Comparison of ENCODE assay signal across 1 cellular context in genomic region chr20:3786665-3787639, GRCh38.
TF ChIP-seq lines count a peak whose summit lies in the region.

Gene CENPB, minus strand, starts transcription at chr20:3786740. Its CDS starts 257 bp downstream, at chr20:3786483.

TF ChIP-seq in H1, 55 proteins besides CTCF, POLR2A, EP300 and RAD21:
- no peak for TF ChIP-seq CBX5 (IDR thresholded peaks at IDR 0.05; ENCODE audit: low read depth, low read length)
- no peak for TF ChIP-seq TBP (IDR thresholded peaks at IDR 0.05; ENCODE audit: low read depth, low read length)
- TF ChIP-seq MAX (IDR thresholded peaks at IDR 0.05), result peak; percentile 31; the same call in 1 of the 2 replicates
- TF ChIP-seq SP2 (IDR thresholded peaks at IDR 0.05; ENCODE audit: low read length), result no peak
- no peak for TF ChIP-seq NANOG (IDR thresholded peaks at IDR 0.05; ENCODE audit: insufficient read depth, low read depth, low read length, poor library complexity, severe bottlenecking)
- TF ChIP-seq KDM1A (IDR thresholded peaks at IDR 0.05; ENCODE audit: borderline replicate concordance, low read length), result no peak
- peak; percentile 92 for TF ChIP-seq CHD2 (IDR thresholded peaks at IDR 0.05; ENCODE audit: low read length)
- TF ChIP-seq SUZ12 (IDR thresholded peaks at IDR 0.05; ENCODE audit: low read length), result no peak
- no peak for TF ChIP-seq RNF2 (IDR thresholded peaks at IDR 0.05; ENCODE audit: borderline replicate concordance, low read depth, low read length, missing control alignments, poor library complexity, severe bottlenecking)
- no peak for TF ChIP-seq SIRT6 (IDR thresholded peaks at IDR 0.05; ENCODE audit: low read length)
- TF ChIP-seq SP1 (IDR thresholded peaks at IDR 0.05; ENCODE audit: low read depth, low read length), result no peak
- no peak for TF ChIP-seq JUND (IDR thresholded peaks at IDR 0.05; ENCODE audit: low read length)
- peak; percentile 73 for TF ChIP-seq TEAD4 (IDR thresholded peaks at IDR 0.05; ENCODE audit: low read depth, low read length)
- no peak for TF ChIP-seq CHD7 (IDR thresholded peaks at IDR 0.05; ENCODE audit: insufficient replicate concordance, low read length)
- no peak for TF ChIP-seq CEBPB (IDR thresholded peaks at IDR 0.05; ENCODE audit: low read depth, low read length)
- TF ChIP-seq ATF3 (IDR thresholded peaks at IDR 0.05; ENCODE audit: insufficient read depth, low read depth, low read length), result no peak
- TF ChIP-seq GTF2F1 (IDR thresholded peaks at IDR 0.05; ENCODE audit: borderline replicate concordance, low read depth, low read length), result no peak
- 0 out of 2 replicates have a peak, but pooled peaks have one; percentile 7 for TF ChIP-seq TAF1 (IDR thresholded peaks at IDR 0.05; ENCODE audit: low read depth, low read length)
- peak; percentile 72 for TF ChIP-seq BRCA1 (IDR thresholded peaks at IDR 0.05; ENCODE audit: low read depth, low read length)
- TF ChIP-seq POLR2AphosphoS5 (IDR thresholded peaks at IDR 0.05; ENCODE audit: low read depth, low read length), result no peak
- no peak for TF ChIP-seq PHF8 (conservative IDR thresholded peaks at IDR 0.05; ENCODE audit: low read depth, low read length)
- no peak for TF ChIP-seq SRF (IDR thresholded peaks at IDR 0.05; ENCODE audit: low read depth, low read length)
- no peak for TF ChIP-seq SP4 (IDR thresholded peaks at IDR 0.05; ENCODE audit: low read length)
- TF ChIP-seq ATF2 (IDR thresholded peaks at IDR 0.05; ENCODE audit: low read length), result no peak
- no peak for TF ChIP-seq GABPA (IDR thresholded peaks at IDR 0.05; ENCODE audit: borderline replicate concordance, insufficient read depth, low read length)
- no peak for TF ChIP-seq NRF1 (IDR thresholded peaks at IDR 0.05; ENCODE audit: low read depth, low read length)
- TF ChIP-seq CTBP2 (IDR thresholded peaks at IDR 0.05; ENCODE audit: borderline replicate concordance, insufficient read depth, insufficient read length, low read length), result no peak
- peak; percentile 42; the same call in 1 of the 2 replicates for TF ChIP-seq CREB1 (IDR thresholded peaks at IDR 0.05)
- no peak for TF ChIP-seq RXRA (IDR thresholded peaks at IDR 0.05; ENCODE audit: insufficient read depth, low read depth, low read length)
- TF ChIP-seq EGR1 (IDR thresholded peaks at IDR 0.05; ENCODE audit: borderline replicate concordance, low read depth, low read length), result no peak
- TF ChIP-seq USF2 (IDR thresholded peaks at IDR 0.05; ENCODE audit: low read length), result no peak
- no peak for TF ChIP-seq BACH1 (IDR thresholded peaks at IDR 0.05; ENCODE audit: low read length)
- no peak for TF ChIP-seq SIX5 (IDR thresholded peaks at IDR 0.05; ENCODE audit: low read depth, low read length)
- no peak for TF ChIP-seq HDAC2 (IDR thresholded peaks at IDR 0.05; ENCODE audit: borderline replicate concordance in 1 of 2, low read depth in 2 of 2, low read length in 2 of 2)
- TF ChIP-seq YY1 (IDR thresholded peaks at IDR 0.05; ENCODE audit: low read depth, low read length), result no peak
- no peak for TF ChIP-seq ASH2L (IDR thresholded peaks at IDR 0.05; ENCODE audit: low read length)
- no peak for TF ChIP-seq TAF7 (optimal IDR thresholded peaks at IDR 0.05; ENCODE audit: borderline replicate concordance, low read depth, low read length)
- no peak for TF ChIP-seq EZH2 (IDR thresholded peaks at IDR 0.05; ENCODE audit: low read depth, low read length, severe bottlenecking)
- no peak for TF ChIP-seq ZNF274 (IDR thresholded peaks at IDR 0.05; ENCODE audit: borderline replicate concordance, extremely low read depth, low read length)
TF ChIP-seq in H1: peak in this region for 6.
